9 cellular contexts compared by ENCODE assay signal in the genomic region with DNA sequence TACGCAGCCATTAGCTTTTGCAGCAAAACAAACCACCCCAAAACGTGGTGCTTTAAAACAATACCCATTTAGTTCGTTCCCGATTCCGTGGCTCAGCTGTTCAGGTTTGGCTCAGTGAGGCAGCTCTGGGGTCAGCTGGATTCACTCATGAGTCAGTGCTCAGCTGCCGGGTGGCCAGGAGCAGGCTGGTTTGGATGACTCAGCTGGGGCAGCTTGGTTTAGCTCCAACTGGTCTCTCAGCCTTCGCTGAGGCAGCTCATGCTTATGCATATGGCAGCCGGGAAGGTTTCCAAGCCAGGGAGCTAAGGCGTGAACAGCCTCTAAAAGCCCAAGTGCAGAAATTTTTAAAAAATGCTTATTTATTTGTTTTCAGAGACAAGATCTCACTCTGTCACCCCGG. TPM values are rescaled to one million over a fixed set of nuclear protein-coding genes. Genes with fewer than 3 reads are reported as not detected.
DNase-seq lines count a peak whose midpoint lies in the region; ATAC-seq and TF ChIP-seq lines count a peak whose summit lies in the region.
"Had no signal": no experiment of that assay in that cellular context is flagged by ENCODE, and none has a peak within 500 bp of the region (broad histone marks: within the 10 kb centered on the region; RNA-seq: fewer than 3 reads in every experiment).

No MANE protein-coding gene starts in this region.

- no peak overlapping the region for H3K27ac Mint-ChIP-seq in natural killer cell
- H3K27ac Mint-ChIP-seq: activated naive CD8-positive, alpha-beta T cell had no signal

- H3K4me3 ChIP-seq in right atrium auricular region (no peak overlapping the region), gastrocnemius medialis (peak overlapping the region in 1 of 4 donors; percentile 19)

- no peaks in the 10 kb centered on the region for H3K36me3 ChIP-seq in right atrium auricular region
- no peaks in the 10 kb centered on the region for H3K36me3 ChIP-seq in gastrocnemius medialis

- TF ChIP-seq CTCF in right atrium auricular region (IDR thresholded peaks at IDR 0.05) (no peak), gastrocnemius medialis (IDR thresholded peaks at IDR 0.05 in 4 of 5, conservative IDR thresholded peaks at IDR 0.05 in 1 of 5) (no peak), natural killer cell (IDR thresholded peaks at IDR 0.05) (no peak)

- peaks cover 6 to 8% of the 10 kb centered on the region in 2 donors for H3K27me3 Mint-ChIP-seq in natural killer cell (ENCODE audit: low read depth in 2 of 2)
- H3K27me3 Mint-ChIP-seq: activated naive CD8-positive, alpha-beta T cell had no signal

- no peaks in the 10 kb centered on the region for H3K4me1 Mint-ChIP-seq in natural killer cell

- H3K36me3 Mint-ChIP-seq in natural killer cell: no peaks in the 10 kb centered on the region

- H3K27me3 ChIP-seq in right atrium auricular region (no peaks in the 10 kb centered on the region), gastrocnemius medialis (no peaks in the 10 kb centered on the region)

- intact Hi-C loops in gastrocnemius medialis (cut with DNase I; ENCODE audit: low total_unique reads) (no loop called here), natural killer cell (cut with micrococcal nuclease) (no loop called here)

- peak; percentile 100 for ATAC-seq in gastrocnemius medialis
- ATAC-seq in GM19035 (IDR thresholded peaks at IDR 0.05; ENCODE audit: unreplicated experiment): no peak
- ATAC-seq in natural killer cell: no peak

- no peak overlapping the region for H3K27ac ChIP-seq in right atrium auricular region
- peak overlapping the region in 2 of 4 donors; percentile 9 to 60 for H3K27ac ChIP-seq in gastrocnemius medialis

- peaks cover 0 to 8% of the 10 kb centered on the region in 2 donors for H3K4me1 ChIP-seq in right atrium auricular region
- peaks cover 4 to 12% of the 10 kb centered on the region in 2 donors for H3K4me1 ChIP-seq in gastrocnemius medialis

- DNase-seq in G401 (ENCODE audit: low spot score): peak; percentile 29
- peak; percentile 98 for DNase-seq in astrocyte of the hippocampus (ENCODE audit: low read depth, low spot score)
- DNase-seq in right atrium auricular region (ENCODE audit: low spot score): peak; percentile 80
- DNase-seq in gastrocnemius medialis: peak; percentile 92
- DNase-seq in activated CD4-positive, CD25-positive, alpha-beta regulatory T cell (lab: John Stamatoyannopoulos, UW): no peak
- DNase-seq in D341Med (ENCODE audit: low spot score): no peak
- no peak for DNase-seq in natural killer cell

- H3K9me3 Mint-ChIP-seq in natural killer cell: no peaks in the 10 kb centered on the region

- no peak overlapping the region for H3K4me3 Mint-ChIP-seq in natural killer cell
- H3K4me3 Mint-ChIP-seq: activated naive CD8-positive, alpha-beta T cell had no signal

- TF ChIP-seq POLR2A in gastrocnemius medialis (IDR thresholded peaks at IDR 0.05): no peak

- H3K9me3 ChIP-seq in right atrium auricular region (no peaks in the 10 kb centered on the region), gastrocnemius medialis (no peaks in the 10 kb centered on the region)

- in situ Hi-C loops in G401 (cut with HindIII; ENCODE audit: low sequenced_read_pairs) (no loop called here), gastrocnemius medialis (cut with MboI; ENCODE audit: low sequenced_read_pairs in 4 of 4) (no loop called here)

RNA-seq across cellular contexts. Expression of gene CD99, which starts 13.3 kb away (rescaled TPM):
- 127 and 133 TPM in 2 replicates for total RNA-seq in G401 (2014; rRNA removed; shearing (Covaris generic))
- total RNA-seq in right atrium auricular region (100 to 1,000 TPM; 234 to 282 TPM), gastrocnemius medialis (100 to 1,000 TPM; 110 to 207 (median 133) TPM), natural killer cell (100 to 1,000 TPM; 312 to 340 (median 333) TPM)

Comparison
In these comparisons a context has a peak if more than half of its experiments do, and no peak if none do; other contexts are left out.
1. DNase-seq: peak in G401 (single experiment), astrocyte of the hippocampus (single experiment), right atrium auricular region (single experiment) and gastrocnemius medialis (2 of 2); none in activated CD4-positive, CD25-positive, alpha-beta regulatory T cell (0 of 4), D341Med (single experiment) and natural killer cell (single experiment).
2. ATAC-seq: peak in gastrocnemius medialis (2 of 2); none in GM19035 (single experiment) and natural killer cell (0 of 3).